In genomic region chr1:219948766-219949165, GRCh38 we compare ENCODE assay signal across 7 cellular contexts. TPM values are rescaled to one million over a fixed set of nuclear protein-coding genes. Genes with fewer than 3 reads are reported as not detected.
"Had no signal": no experiment of that assay in that cellular context is flagged by ENCODE, and none has a peak within 500 bp of the region (broad histone marks: within the 10 kb centered on the region; RNA-seq: fewer than 3 reads in every experiment).

No MANE protein-coding gene starts in this region.

RNA-seq across cellular contexts. Expression of gene SLC30A10, which starts 20.4 kb away (rescaled TPM):
- total RNA-seq: subcutaneous adipose tissue, thoracic aorta, upper lobe of left lung, upper lobe of right lung, ureter had no signal
- polyA plus RNA-seq: stomach, urinary bladder had no signal
